ENCODE assay signal across 12 cellular contexts in the genomic region with DNA sequence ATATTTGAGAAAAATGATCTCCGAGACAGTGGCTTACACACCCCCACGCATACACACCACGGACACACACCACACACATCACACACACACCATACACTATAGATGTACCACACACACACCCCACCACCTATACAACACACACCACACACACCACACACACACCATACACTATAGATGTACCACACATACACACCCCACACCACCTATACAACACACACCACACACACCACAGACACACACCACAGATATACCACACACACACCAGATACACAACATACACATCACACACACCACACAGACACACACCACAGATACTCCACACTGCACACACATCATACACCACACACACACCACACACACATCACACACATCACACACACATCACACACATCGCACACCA. TPM values are rescaled to one million over a fixed set of nuclear protein-coding genes. Genes with fewer than 3 reads are reported as not detected.
"Had no signal": no experiment of that assay in that cellular context is flagged by ENCODE, and none has a peak within 500 bp of the region (broad histone marks: within the 10 kb centered on the region; RNA-seq: fewer than 3 reads in every experiment).

No MANE protein-coding gene starts in this region.

RNA-seq across cellular contexts. Expression of a gene that starts 9.0 kb away (rescaled TPM):
- total RNA-seq: activated CD4-positive, alpha-beta T cell treated with anti-CD3 and anti-CD28 coated beads for 36 hours; activated CD4-positive, alpha-beta T cell treated with anti-CD3 and anti-CD28 coated beads, Interleukin-2, amount 10 ng/mL, durations not matched to agents 7 days and 5 days; activated CD8-positive, alpha-beta T cell treated with anti-CD3 and anti-CD28 coated beads, Interleukin-2, amount 10 ng/mL, durations not matched to agents 7 days and 5 days; activated naive CD8-positive, alpha-beta T cell treated with anti-CD3 and anti-CD28 coated beads, Interleukin-2, amount 10 ng/mL, durations not matched to agents 7 days and 5 days; activated T-helper 2 cell treated with anti-CD3 and anti-CD28 coated beads, Interferon-gamma antibody, Interleukin-2, Interleukin-4, amounts not matched to agents 10 μg/mL and 5 μg/mL and 100 μg/mL, durations not matched to agents 14 hours and 24 hours and 36 hours; ascending aorta; Peyer's patch; SK-MEL-5; T-cell; T-helper 17 cell; WTC11 had no signal
- polyA plus RNA-seq: adipose tissue had no signal
